In genomic region chr17:5418858-5419355, GRCh38 we compare ENCODE assay signal across 8 cellular contexts. TPM values are rescaled to one million over a fixed set of nuclear protein-coding genes. Genes with fewer than 3 reads are reported as not detected.
DNase-seq lines count a peak whose midpoint lies in the region; ATAC-seq and TF ChIP-seq lines count a peak whose summit lies in the region.

No MANE protein-coding gene starts in this region.

- CTCF ChIA-PET in CD4-positive, alpha-beta T cell (lab: Charles Lee), result interaction anchor here (0.8 to 3.6 kb wide), 4 partner anchors 17 to 227 kb away, joined by 3 to 48 read pairs (median 4); partner anchors contain the start of gene C1QBP

- H3K27me3 Mint-ChIP-seq in CD4-positive, alpha-beta T cell, result no peaks in the 10 kb centered on the region
- H3K27me3 Mint-ChIP-seq in mesothelial cell of epicardium (ENCODE audit: low read depth), result no peaks in the 10 kb centered on the region

- intact Hi-C loops in CD4-positive, alpha-beta T cell (cut with DNase I, micrococcal nuclease), result loop anchor here (2.0 to 10.0 kb wide), 4 partner anchors 66 to 1018 kb away; partner anchors contain the start of genes DERL2 (in 2 of the 2), MIS12 (in 2 of the 2), AIPL1 (in 1 of the 2) and RABEP1 (in 1 of the 2)

- POLR2A ChIA-PET in CD4-positive, alpha-beta T cell (lab: Charles Lee), result interaction anchor here (0.6 to 2.3 kb wide), 26 partner anchors 9 to 1801 kb away, joined by 3 to 37 read pairs (median 4); partner anchors contain the start of genes ACADVL, C17orf107, C1QBP and CYB5D2

- peak overlapping the region; percentile 99 for H3K27ac ChIP-seq in CD4-positive, alpha-beta T cell (ENCODE audit: low read depth, low read length)

- H3K4me3 Mint-ChIP-seq in CD4-positive, alpha-beta T cell, result peak overlapping the region; percentile 93
- peak overlapping the region; percentile 100 for H3K4me3 Mint-ChIP-seq in mesothelial cell of epicardium

- peak; percentile 43 for ATAC-seq in CD4-positive, alpha-beta T cell (ENCODE audit: poor library complexity)
- ATAC-seq in GM19455 (IDR thresholded peaks at IDR 0.05; ENCODE audit: unreplicated experiment), result peak; percentile 19

- no peak for TF ChIP-seq CTCF in CD4-positive, alpha-beta T cell (IDR thresholded peaks at IDR 0.05)
- no peak for TF ChIP-seq CTCF in mesothelial cell of epicardium (IDR thresholded peaks at IDR 0.05; ENCODE audit: unreplicated experiment)

- DNase-seq in CD4-positive, alpha-beta T cell, result peak; percentile 35 to 71 (median 42)
- DNase-seq in LHCN-M2 (ENCODE audit: low read depth) (peak; percentile 12), dermis blood vessel endothelial cell (peak; percentile 83), mesothelial cell of epicardium (ENCODE audit: low spot score in 2 of 2, unreplicated experiment in 2 of 2) (peak in 1 of 2 experiments; percentile 25), hippocampal formation (lab: John Stamatoyannopoulos, UW) (no peak)
- peak in 3 of 4 experiments; percentile 31 to 45 (median 33) for DNase-seq in activated CD4-positive, CD25-positive, alpha-beta regulatory T cell (lab: John Stamatoyannopoulos, UW)
- DNase-seq in stimulated activated CD8-positive, alpha-beta memory T cell treated with anti-CD3 and anti-CD28 coated beads, Interleukin-7, amount 100 ng/mL, for 1 hour (ENCODE audit: low read depth in 2 of 2), result peak; percentile 10 to 34

- H3K9me3 ChIP-seq in CD4-positive, alpha-beta T cell (ENCODE audit: control insufficient read depth, low read length), result no peaks in the 10 kb centered on the region

- no peaks in the 10 kb centered on the region for H3K27me3 ChIP-seq in CD4-positive, alpha-beta T cell (ENCODE audit: control insufficient read depth, insufficient read depth, low read length)

- peaks cover 73% of the 10 kb centered on the region for H3K36me3 Mint-ChIP-seq in CD4-positive, alpha-beta T cell (ENCODE audit: low read depth)
- peaks cover 9% of the 10 kb centered on the region for H3K36me3 Mint-ChIP-seq in mesothelial cell of epicardium

- H3K9me3 Mint-ChIP-seq in CD4-positive, alpha-beta T cell, result no peaks in the 10 kb centered on the region
- H3K9me3 Mint-ChIP-seq in mesothelial cell of epicardium, result no peaks in the 10 kb centered on the region

- peaks cover 59% of the 10 kb centered on the region for H3K4me1 Mint-ChIP-seq in CD4-positive, alpha-beta T cell (ENCODE audit: low read depth)
- peaks cover 30% of the 10 kb centered on the region for H3K4me1 Mint-ChIP-seq in mesothelial cell of epicardium

- H3K27ac Mint-ChIP-seq in CD4-positive, alpha-beta T cell, result peak overlapping the region; percentile 98
- peak overlapping the region; percentile 100 for H3K27ac Mint-ChIP-seq in mesothelial cell of epicardium

RNA-seq across cellular contexts. Expression of gene NUP88, which starts 0.6 kb away (rescaled TPM):
- total RNA-seq in CD4-positive, alpha-beta T cell, result 100 to 1,000 TPM; 129 to 142 TPM
- 108 and 109 TPM in 2 replicates for total RNA-seq in LHCN-M2 (2014; rRNA removed)
- polyA plus RNA-seq in LHCN-M2 (2012), result 59.7 TPM
- total RNA-seq in dermis blood vessel endothelial cell, result 99.9 and 106 TPM in 2 replicates
- 61.7 to 67.6 TPM (median 66.3 TPM) in 3 replicates for total RNA-seq in mesothelial cell of epicardium

RNA-seq across cellular contexts. Expression of gene RPAIN, which starts 1.1 kb away (rescaled TPM):
- 10 to 100 TPM; 68.7 to 77.5 TPM for total RNA-seq in CD4-positive, alpha-beta T cell
- total RNA-seq in LHCN-M2 (2014; rRNA removed) (29.4 and 32.1 TPM in 2 replicates), dermis blood vessel endothelial cell (29.1 and 55.6 TPM in 2 replicates), mesothelial cell of epicardium (95.9 to 103 TPM (median 97.8 TPM) in 3 replicates)
- 23.7 TPM for polyA plus RNA-seq in LHCN-M2 (2012)

RNA-seq across cellular contexts. Expression of gene C1QBP, which starts 20.0 kb away (rescaled TPM):
- total RNA-seq in CD4-positive, alpha-beta T cell, result 10 to 100 TPM; 59.9 to 62.9 TPM
- total RNA-seq in LHCN-M2 (2014; rRNA removed) (268 and 297 TPM in 2 replicates), dermis blood vessel endothelial cell (246 and 318 TPM in 2 replicates), mesothelial cell of epicardium (91.5 to 96.4 TPM (median 92.9 TPM) in 3 replicates)
- polyA plus RNA-seq in LHCN-M2 (2012), result 161 TPM

RNA-seq across cellular contexts. Expression of gene DHX33, which starts 49.9 kb away (rescaled TPM):
- 1 to 10 TPM; 2.5 to 2.9 TPM for total RNA-seq in CD4-positive, alpha-beta T cell
- total RNA-seq in LHCN-M2 (2014; rRNA removed) (10.2 and 10.6 TPM in 2 replicates), dermis blood vessel endothelial cell (11.1 and 23.5 TPM in 2 replicates), mesothelial cell of epicardium (27.3 to 28.4 TPM (median 27.4 TPM) in 3 replicates)
- polyA plus RNA-seq in LHCN-M2 (2012), result 6.1 TPM

Comparison
In these comparisons a context has a peak if more than half of its experiments do, and no peak if none do; other contexts are left out.
1. DNase-seq: peak in CD4-positive, alpha-beta T cell (10 of 10), LHCN-M2 (single experiment), activated CD4-positive, CD25-positive, alpha-beta regulatory T cell (3 of 4), dermis blood vessel endothelial cell (single experiment) and stimulated activated CD8-positive, alpha-beta memory T cell treated with anti-CD3 and anti-CD28 coated beads, Interleukin-7, amount 100 ng/mL, for 1 hour (2 of 2); none in hippocampal formation (0 of 2).